ENCODE assay signal across 8 cellular contexts in the genomic region with DNA sequence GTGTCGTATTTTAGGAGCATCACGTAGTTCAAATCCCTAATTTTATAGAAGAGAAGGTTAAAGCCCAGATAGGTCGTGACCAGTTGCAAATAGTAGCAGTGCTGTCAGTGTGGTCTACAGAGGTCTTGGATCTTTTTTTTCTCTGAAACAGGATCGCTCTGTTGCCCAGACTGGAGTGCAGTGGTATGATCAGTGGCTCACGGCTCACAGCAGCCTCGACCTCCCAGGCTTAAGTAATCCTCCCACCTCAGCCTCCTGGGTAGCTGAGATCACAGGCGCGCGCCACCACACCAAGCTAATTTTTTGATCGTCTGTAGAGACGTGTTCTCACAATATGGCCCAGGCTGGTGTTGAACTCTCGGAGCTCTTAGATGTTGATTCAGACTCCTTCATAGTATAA. TPM values are rescaled to one million over a fixed set of nuclear protein-coding genes. Genes with fewer than 3 reads are reported as not detected.
DNase-seq lines count a peak whose midpoint lies in the region; ATAC-seq and TF ChIP-seq lines count a peak whose summit lies in the region.

No MANE protein-coding gene starts in this region.

- H3K36me3 ChIP-seq in Peyer's patch = no peaks in the 10 kb centered on the region
- no peaks in the 10 kb centered on the region for H3K36me3 ChIP-seq in ovary

- intact Hi-C loops in ovary (cut with DNase I) = loop anchor here in 1 of 4 donors (5.0 kb wide), 1 partner anchor 47 kb away; a partner anchor contains a TSS

- peak; percentile 28 for DNase-seq in EH (ENCODE audit: low read depth)
- no peak for DNase-seq in Peyer's patch
- DNase-seq in epithelial cell of esophagus (ENCODE audit: low read depth) = no peak
- no peak for DNase-seq in ovary
- no peak for DNase-seq in NCI-H1417 treated with DMSO at 0.1 percent for 48 hours (lab: John Stamatoyannopoulos, UW)
- DNase-seq in stimulated activated CD4-positive, alpha-beta T cell treated with anti-CD3 and anti-CD28 coated beads, Interleukin-4, amount 100 ng/mL, for 24 hours = no peak
- DNase-seq in GM10248 (ENCODE audit: extremely low spot score) = no peak

- H3K27ac ChIP-seq in Peyer's patch (peak overlapping the region in 2 of 4 donors; percentile 9 to 22), ovary (peak overlapping the region in 1 of 2 donors; percentile 100)

- peak overlapping the region in 3 of 4 donors; percentile 60 to 88 (median 72) for H3K4me3 ChIP-seq in Peyer's patch
- H3K4me3 ChIP-seq in epithelial cell of esophagus (ENCODE audit: low read length) = peak overlapping the region; percentile 97
- H3K4me3 ChIP-seq in ovary = peak overlapping the region; percentile 95

- TF ChIP-seq POLR2A in Peyer's patch (IDR thresholded peaks at IDR 0.05) (no peak), ovary (IDR thresholded peaks at IDR 0.05) (no peak)

- ATAC-seq in GM21526 (IDR thresholded peaks at IDR 0.05; ENCODE audit: low FRiP score, unreplicated experiment) = no peak

- TF ChIP-seq CTCF in Peyer's patch (IDR thresholded peaks at IDR 0.05) = no peak
- TF ChIP-seq CTCF in epithelial cell of esophagus (IDR thresholded peaks at IDR 0.05; ENCODE audit: insufficient read depth, low read depth, low read length, missing control alignments) = no peak
- no peak for TF ChIP-seq CTCF in ovary (IDR thresholded peaks at IDR 0.05)
- TF ChIP-seq CTCF in GM10248 (IDR thresholded peaks at IDR 0.05; ENCODE audit: control extremely low read depth, extremely low read depth, low read depth, missing control alignments) = no peak

- POLR2A ChIA-PET in GM10248 (lab: Yijun Ruan, JAX) = interaction anchor here (0.5 kb wide), 1 partner anchor 25 kb away, joined by 3 read pairs; no protein-coding TSS in a partner anchor

- no peaks in the 10 kb centered on the region for H3K9me3 ChIP-seq in Peyer's patch
- no peaks in the 10 kb centered on the region for H3K9me3 ChIP-seq in ovary

- CTCF ChIA-PET in GM10248 (lab: Yijun Ruan, JAX) = interaction anchor here (1.0 to 1.5 kb wide), 4 partner anchors 14 to 96 kb away, joined by 3 read pairs; a partner anchor contains a TSS

- TF ChIP-seq EP300 in ovary (IDR thresholded peaks at IDR 0.05) = no peak

- H3K4me1 ChIP-seq in Peyer's patch = peaks cover 0 to 57% (median 23%) of the 10 kb centered on the region in 4 donors
- peaks cover 21% of the 10 kb centered on the region for H3K4me1 ChIP-seq in ovary (ENCODE audit: insufficient read depth)

- WGBS in ovary, 3 donors = 30 to 38% (median 31%) methylated on average over 12 of the region's 12 CpGs

- H3K27me3 ChIP-seq in Peyer's patch (no peaks in the 10 kb centered on the region), ovary (no peaks in the 10 kb centered on the region)

RNA-seq across cellular contexts. Expression of a gene that starts 2.2 kb away (rescaled TPM):
- total RNA-seq in Peyer's patch = 100 to 1,000 TPM; 110 to 217 (median 120) TPM
- 100 to 1,000 TPM; 184 to 297 (median 227) TPM for total RNA-seq in ovary
- polyA plus RNA-seq in ovary = 100 to 1,000 TPM; 174 to 222 TPM

RNA-seq across cellular contexts. Expression of a gene that starts 46.0 kb away (rescaled TPM):
- total RNA-seq in Peyer's patch (10 to 100 TPM; 24.3 to 77.6 (median 35.6) TPM), ovary (100 to 1,000 TPM in 4 of 7 donors, 10 to 100 TPM in 3; 68.4 to 113 (median 100) TPM)
- polyA plus RNA-seq in ovary = 100 to 1,000 TPM; 111 to 142 TPM
